ENCODE assay signal across 12 cellular contexts in genomic region chr6:6806793-6807518, GRCh38.
DNase-seq lines count a peak whose midpoint lies in the region; ATAC-seq, FAIRE-seq and TF ChIP-seq lines count a peak whose summit lies in the region.
"Had no signal": no experiment of that assay in that cellular context is flagged by ENCODE, and none has a peak within 500 bp of the region (broad histone marks: within the 10 kb centered on the region; RNA-seq: fewer than 3 reads in every experiment).

No MANE protein-coding gene starts in this region.

- no peaks in the 10 kb centered on the region for H3K9me3 ChIP-seq in neural progenitor cell (ENCODE audit: low read depth)
- H3K9me3 ChIP-seq: SK-N-SH had no signal

- no peak for FAIRE-seq in D721Med (lab: Jason Lieb, UNC)

- peaks cover 95% of the 10 kb centered on the region for H3K4me1 Mint-ChIP-seq in CD14-positive monocyte
- peaks cover 19% of the 10 kb centered on the region for H3K4me1 Mint-ChIP-seq in neural progenitor cell
- peaks cover 12% of the 10 kb centered on the region for H3K4me1 Mint-ChIP-seq in osteocyte (ENCODE audit: unreplicated experiment)

- no peak overlapping the region for H3K4me2 ChIP-seq in neural progenitor cell
- H3K4me2 ChIP-seq: SK-N-SH had no signal

- peak overlapping the region; percentile 90 to 97 (median 93) for H3K27ac Mint-ChIP-seq in CD14-positive monocyte
- peak overlapping the region; percentile 20 for H3K27ac Mint-ChIP-seq in neural progenitor cell
- H3K27ac Mint-ChIP-seq in osteocyte (ENCODE audit: unreplicated experiment), result no peak overlapping the region

- H3K4me1 ChIP-seq in neural progenitor cell, result peaks cover 27% of the 10 kb centered on the region

- intact Hi-C loops in CD14-positive monocyte (cut with micrococcal nuclease), result loop anchor here in 1 of 2 donors (2.0 kb wide), 1 partner anchor 14 kb away; no protein-coding TSS in a partner anchor

- peaks cover 13% of the 10 kb centered on the region for H3F3A ChIP-seq in neural progenitor cell (ENCODE audit: low read depth)

- H3K9me3 Mint-ChIP-seq in CD14-positive monocyte (peaks cover 0 to 4% (median 0%) of the 10 kb centered on the region in 7 donors), neural progenitor cell (no peaks in the 10 kb centered on the region), osteocyte (ENCODE audit: unreplicated experiment) (no peaks in the 10 kb centered on the region)
- H3K9me3 Mint-ChIP-seq: neural crest cell had no signal

- H4K20me1 ChIP-seq in neural progenitor cell (ENCODE audit: low read depth), result no peaks in the 10 kb centered on the region

- no peak overlapping the region for H3K9ac ChIP-seq in neural progenitor cell
- H3K9ac ChIP-seq: GM23248, SK-N-SH had no signal

- no peaks in the 10 kb centered on the region for H3K79me2 ChIP-seq in neural progenitor cell (ENCODE audit: low read depth)

- no peak overlapping the region for H3K4me3 ChIP-seq in fibroblast of the aortic adventitia (ENCODE audit: low read depth, low read length)
- no peak overlapping the region for H3K4me3 ChIP-seq in neural progenitor cell
- H3K4me3 ChIP-seq: GM23248 had no signal

- H3K4me3 Mint-ChIP-seq in CD14-positive monocyte (peak overlapping the region in 1 of 2 donors; percentile 59), neural progenitor cell (no peak overlapping the region), osteocyte (ENCODE audit: unreplicated experiment) (no peak overlapping the region)
- H3K4me3 Mint-ChIP-seq: neural crest cell had no signal

- DNase-seq in CD14-positive monocyte (ENCODE audit: low spot score) (peak; percentile 96), OCI-M1 (lab: John Stamatoyannopoulos, UW) (peak; percentile 73), fibroblast of the aortic adventitia (ENCODE audit: low read depth) (peak; percentile 26), neural progenitor cell (ENCODE audit: low spot score) (no peak), D721Med (ENCODE audit: insufficient read length, low spot score) (no peak), osteocyte (ENCODE audit: extremely low spot score, unreplicated experiment) (no peak)
- DNase-seq in activated CD4-positive, alpha-beta T cell treated with anti-CD3 and anti-CD28 coated beads for 48 hours, result no peak
- DNase-seq: GM23248, NCI-H226, SK-N-SH had no signal

- H3K36me3 Mint-ChIP-seq in CD14-positive monocyte (no peaks in the 10 kb centered on the region), neural progenitor cell (no peaks in the 10 kb centered on the region), osteocyte (ENCODE audit: unreplicated experiment) (no peaks in the 10 kb centered on the region)

- H3K27me3 ChIP-seq in neural progenitor cell, result no peaks in the 10 kb centered on the region

- H3K27ac ChIP-seq in neural progenitor cell, result no peak overlapping the region
- H3K27ac ChIP-seq: GM23248 had no signal

- TF ChIP-seq CTCF in CD14-positive monocyte (IDR thresholded peaks at IDR 0.05) (no peak), fibroblast of the aortic adventitia (IDR thresholded peaks at IDR 0.05; ENCODE audit: insufficient read depth, low read length) (no peak), neural progenitor cell (IDR thresholded peaks at IDR 0.05) (no peak), D721Med (IDR thresholded peaks at IDR 0.05; ENCODE audit: insufficient read depth, missing control alignments) (no peak), osteocyte (IDR thresholded peaks at IDR 0.05) (no peak)

- H3K27me3 Mint-ChIP-seq in CD14-positive monocyte (ENCODE audit: low read depth in 3 of 3), result peaks cover 0 to 1% (median 1%) of the 10 kb centered on the region in 3 donors
- H3K27me3 Mint-ChIP-seq in neural progenitor cell (ENCODE audit: insufficient read depth, low read depth), result peaks cover 14% of the 10 kb centered on the region
- peaks cover 9% of the 10 kb centered on the region for H3K27me3 Mint-ChIP-seq in osteocyte (ENCODE audit: unreplicated experiment)

- no peaks in the 10 kb centered on the region for H3K36me3 ChIP-seq in neural progenitor cell

- no peak for ATAC-seq in GM18520 (IDR thresholded peaks at IDR 0.05; ENCODE audit: unreplicated experiment)

- H2AFZ ChIP-seq in neural progenitor cell (replicated peaks), result no peak overlapping the region
- H2AFZ ChIP-seq: GM23248 had no signal

Comparison
In these comparisons a context has a peak if more than half of its experiments do, and no peak if none do; other contexts are left out.
1. DNase-seq: peak in CD14-positive monocyte (single experiment), OCI-M1 (single experiment) and fibroblast of the aortic adventitia (single experiment); none in neural progenitor cell (single experiment), D721Med (single experiment), osteocyte (single experiment) and activated CD4-positive, alpha-beta T cell treated with anti-CD3 and anti-CD28 coated beads for 48 hours (single experiment).